ENCODE assay signal across 8 cellular contexts in genomic region chr11:122115520-122116343, GRCh38. TPM values are rescaled to one million over a fixed set of nuclear protein-coding genes. Genes with fewer than 3 reads are reported as not detected.
A peak's percentile ranks its signal among the peaks of the same experiment; 100 is the strongest.
DNase-seq lines count a peak whose midpoint lies in the region; ATAC-seq and TF ChIP-seq lines count a peak whose summit lies in the region.

Gene BLID (minus strand): TSS chr11:122116215. CDS start chr11:122115922, 293 bp downstream.

- H3K27ac Mint-ChIP-seq in endodermal cell: no peak within 1 kb of the TSS
- H3K27ac Mint-ChIP-seq in neural crest cell (ENCODE audit: unreplicated experiment): no peak within 1 kb of the TSS

- H3K4me3 ChIP-seq in endodermal cell (ENCODE audit: low read length): no peak within 1 kb of the TSS

- no peaks in the 10 kb centered on the region for H3K36me3 ChIP-seq in endodermal cell (ENCODE audit: control insufficient read depth, insufficient read depth, low read length)

- H3K27me3 Mint-ChIP-seq in endodermal cell (ENCODE audit: insufficient read depth): no peaks in the 10 kb centered on the region
- H3K27me3 Mint-ChIP-seq in neural crest cell (ENCODE audit: low read depth): no peaks in the 10 kb centered on the region

- H3K4me1 Mint-ChIP-seq in endodermal cell: no peaks in the 10 kb centered on the region
- peaks cover 6% of the 10 kb centered on the region for H3K4me1 Mint-ChIP-seq in neural crest cell

- DNase-seq in COLO668 (lab: John Stamatoyannopoulos, UW; ENCODE audit: unreplicated experiment): peak; percentile 9
- peak; percentile 89 for DNase-seq in endodermal cell
- peak; percentile 47 for DNase-seq in neural crest cell (ENCODE audit: low read depth, low spot score)
- DNase-seq in NCI-H2171 treated with DMSO at 0.1 percent for 48 hours (lab: John Stamatoyannopoulos, UW): no peak
- DNase-seq in activated effector memory CD4-positive, alpha-beta T cell treated with anti-CD3 and anti-CD28 coated beads, Interleukin-2, amount 50 U/mL, for 16 hours: no peak

- H3K9me3 Mint-ChIP-seq in endodermal cell (no peaks in the 10 kb centered on the region), neural crest cell (no peaks in the 10 kb centered on the region)

- H3K27me3 ChIP-seq in endodermal cell (ENCODE audit: control insufficient read depth, insufficient read depth, low read length, poor library complexity, severe bottlenecking): no peaks in the 10 kb centered on the region

- WGBS in endodermal cell (ENCODE audit: insufficient coverage in 1 of 2, insufficient read length in 1 of 2), 2 experiments: 55 to 66% methylated on average over 4 to 10 of the region's 10 CpGs

- H3K36me3 Mint-ChIP-seq in endodermal cell (ENCODE audit: low read depth) (no peaks in the 10 kb centered on the region), neural crest cell (ENCODE audit: low read depth) (no peaks in the 10 kb centered on the region)

- no peaks in the 10 kb centered on the region for H3K9me3 ChIP-seq in endodermal cell (ENCODE audit: control insufficient read depth, low read length)

- no peak within 1 kb of the TSS for H3K9ac ChIP-seq in endodermal cell (ENCODE audit: extremely low read depth, low read length, poor library complexity, severe bottlenecking)

- H3K27ac ChIP-seq in endodermal cell (ENCODE audit: low read depth, low read length): no peak within 1 kb of the TSS

- ATAC-seq in GM19351 (IDR thresholded peaks at IDR 0.05; ENCODE audit: unreplicated experiment) (no peak), HG02763 (IDR thresholded peaks at IDR 0.05; ENCODE audit: unreplicated experiment) (no peak)

- TF ChIP-seq CTCF in LNCAP (IDR thresholded peaks at IDR 0.05): peak; percentile 72
- peak; percentile 90 for TF ChIP-seq CTCF in endodermal cell (conservative IDR thresholded peaks at IDR 0.05)
- TF ChIP-seq CTCF in neural crest cell (conservative IDR thresholded peaks at IDR 0.05): peak; percentile 69

- H3K4me3 Mint-ChIP-seq in endodermal cell (no peak within 1 kb of the TSS), neural crest cell (no peak within 1 kb of the TSS)

- H3K4me1 ChIP-seq in endodermal cell (ENCODE audit: control insufficient read depth, insufficient read depth, low read length): no peaks in the 10 kb centered on the region

RNA-seq across cellular contexts. Expression of gene BLID, which starts in this region (rescaled TPM):
- total RNA-seq in endodermal cell: not detected
- not detected for polyA plus RNA-seq in endodermal cell (2013, experiment 1 of 2)
- polyA plus RNA-seq in endodermal cell (2013, experiment 2 of 2): not detected
- not detected in 2 replicates for total RNA-seq in neural crest cell

Comparison
In these comparisons a context has a peak if more than half of its experiments do, and no peak if none do; other contexts are left out.
1. Peak in DNase-seq in endodermal cell; RNA of the gene not detected or under 1 TPM.
2. Peak in DNase-seq in neural crest cell; RNA of the gene not detected or under 1 TPM.